ENCODE assay signal across 9 cellular contexts in genomic region chr16:19114359-19115147, GRCh38. TPM values are rescaled to one million over a fixed set of nuclear protein-coding genes. Genes with fewer than 3 reads are reported as not detected.
DNase-seq lines count a peak whose midpoint lies in the region; ATAC-seq and TF ChIP-seq lines count a peak whose summit lies in the region.
"Had no signal": no experiment of that assay in that cellular context is flagged by ENCODE, and none has a peak within 500 bp of the region (broad histone marks: within the 10 kb centered on the region; RNA-seq: fewer than 3 reads in every experiment).

No MANE protein-coding gene starts in this region.

- peaks cover 30% of the 10 kb centered on the region for H3K4me1 Mint-ChIP-seq in activated T-cell treated with anti-CD3 and anti-CD28 coated beads, Interleukin-2, amount 50 U/mL, for 24 hours (ENCODE audit: low read depth)

- CTCF ChIA-PET in PC-3 (lab: Charles Lee): no interaction called here

- intact Hi-C loops in PC-3 (cut with micrococcal nuclease): loop anchor here (10.0 kb wide), 1 partner anchor 50 kb away; the partner anchor contains the start of gene SYT17
- intact Hi-C loops in dorsolateral prefrontal cortex (cut with DNase I): no loop called here
- intact Hi-C loops in lower leg skin (cut with DNase I; ENCODE audit: low total_unique reads): no loop called here

- no peak for TF ChIP-seq POLR2A in lower leg skin (IDR thresholded peaks at IDR 0.05)
- TF ChIP-seq POLR2A in tibial nerve (IDR thresholded peaks at IDR 0.05): peak in 1 of 2 donors; percentile 22

- POLR2A ChIA-PET in PC-3 (lab: Charles Lee; ENCODE audit: unreplicated experiment): interaction anchor here (0.6 to 0.8 kb wide), 2 partner anchors 23 to 29 kb away, joined by 4 to 6 read pairs; no protein-coding TSS in a partner anchor

- no peaks in the 10 kb centered on the region for H3K9me3 Mint-ChIP-seq in activated T-cell treated with anti-CD3 and anti-CD28 coated beads, Interleukin-2, amount 50 U/mL, for 24 hours

- H4K20me1 ChIP-seq in PC-3 (ENCODE audit: low read length): peaks cover 19% of the 10 kb centered on the region; the same call in 1 of the 2 replicates

- H3K4me2 ChIP-seq in PC-3 (ENCODE audit: low read length): peak overlapping the region; percentile 92

- ATAC-seq in PC-3 (peak; percentile 5), HG02588 (IDR thresholded peaks at IDR 0.05; ENCODE audit: unreplicated experiment) (no peak)

- no peaks in the 10 kb centered on the region; the same call in 1 of the 2 replicates for H3K36me3 ChIP-seq in PC-3 (ENCODE audit: low read depth, low read length)
- H3K36me3 ChIP-seq in tibial nerve: peaks cover 0 to 16% (median 0%) of the 10 kb centered on the region in 3 donors

- WGBS in lower leg skin, 2 donors: 4 to 8% methylated on average over 22 to 58 of the region's 80 CpGs
- WGBS in tibial nerve, 2 donors: 4 to 19% methylated on average over 33 to 34 of the region's 80 CpGs

- TF ChIP-seq CTCF in PC-3 (conservative IDR thresholded peaks at IDR 0.05; ENCODE audit: low read depth, low read length) (no peak; the same call in 1 of the 2 replicates), dorsolateral prefrontal cortex (IDR thresholded peaks at IDR 0.05 in 54 of 56, conservative IDR thresholded peaks at IDR 0.05 in 2 of 56; ENCODE audit: low read depth in 1 of 56, partially characterized antibody in 56 of 56) (peak in 11 of 56 donors; percentile 6 to 26 (median 13)), lower leg skin (IDR thresholded peaks at IDR 0.05) (no peak), tibial nerve (IDR thresholded peaks at IDR 0.05) (peak in 2 of 5 experiments; percentile 56 to 64)

- H3K9ac ChIP-seq in PC-3 (ENCODE audit: low read length): peak overlapping the region; percentile 94

- H3K27me3 Mint-ChIP-seq in activated T-cell treated with anti-CD3 and anti-CD28 coated beads, Interleukin-2, amount 50 U/mL, for 24 hours: peaks cover 42% of the 10 kb centered on the region

- no peak overlapping the region for H3K27ac Mint-ChIP-seq in activated T-cell treated with anti-CD3 and anti-CD28 coated beads, Interleukin-2, amount 50 U/mL, for 24 hours
- H3K27ac Mint-ChIP-seq: activated naive CD8-positive, alpha-beta T cell had no signal

- H3F3A ChIP-seq in PC-3 (ENCODE audit: low read length, unreplicated experiment): peaks cover 16% of the 10 kb centered on the region

- H3K27ac ChIP-seq in PC-3 (ENCODE audit: low read length) (peak overlapping the region; percentile 88), dorsolateral prefrontal cortex (peak overlapping the region in 52 of 59 donors; percentile 2 to 89 (median 74)), tibial nerve (peak overlapping the region; percentile 85 to 96 (median 93))

- no peaks in the 10 kb centered on the region for H3K27me3 ChIP-seq in PC-3 (ENCODE audit: low read length)
- peaks cover 0 to 38% (median 15%) of the 10 kb centered on the region in 45 donors for H3K27me3 ChIP-seq in dorsolateral prefrontal cortex
- H3K27me3 ChIP-seq in tibial nerve: no peaks in the 10 kb centered on the region

- H3K9me2 ChIP-seq in PC-3 (replicated peaks; ENCODE audit: low read length): no peaks in the 10 kb centered on the region

- H2AFZ ChIP-seq in PC-3 (ENCODE audit: low read length): no peak overlapping the region

- peak in 1 of 2 donors; percentile 77 for TF ChIP-seq EP300 in tibial nerve (IDR thresholded peaks at IDR 0.05)

- H3K9me3 ChIP-seq in PC-3 (ENCODE audit: low read length) (no peaks in the 10 kb centered on the region), tibial nerve (no peaks in the 10 kb centered on the region)

- no peak for DNase-seq in activated T-cell treated with anti-CD3 and anti-CD28 coated beads, Interleukin-2, amount 50 U/mL, for 24 hours
- DNase-seq in activated T-cell treated with anti-CD3 and anti-CD28 coated beads for 4 hours (no peak), PC-3 (peak; percentile 34), dorsolateral prefrontal cortex (peak in 1 of 10 donors; percentile 30), lower leg skin (ENCODE audit: low spot score in 2 of 2) (peak; percentile 65 to 93), tibial nerve (ENCODE audit: low spot score in 2 of 2) (peak; percentile 47 to 54)
- no peak for DNase-seq in stimulated activated naive CD4-positive, alpha-beta T cell (lab: John Stamatoyannopoulos, UW)

- peaks cover 10% of the 10 kb centered on the region for H3K36me3 Mint-ChIP-seq in activated T-cell treated with anti-CD3 and anti-CD28 coated beads, Interleukin-2, amount 50 U/mL, for 24 hours (ENCODE audit: low read depth)
- H3K36me3 Mint-ChIP-seq: activated naive CD8-positive, alpha-beta T cell had no signal

- no TSS peak for BruUV-seq in PC-3 (replicated peaks; lab: Mats Ljungman, UMichigan)

- H3K4me1 ChIP-seq in PC-3 (ENCODE audit: insufficient read depth, low read length) (peaks cover 58% of the 10 kb centered on the region), tibial nerve (peaks cover 0 to 65% (median 46%) of the 10 kb centered on the region in 4 donors)

- H3K4me3 Mint-ChIP-seq in activated T-cell treated with anti-CD3 and anti-CD28 coated beads, Interleukin-2, amount 50 U/mL, for 24 hours: peak overlapping the region; percentile 69

- peaks cover 53% of the 10 kb centered on the region for H3K79me2 ChIP-seq in PC-3 (ENCODE audit: low read length)

- peak overlapping the region; percentile 76 for H3K4me3 ChIP-seq in PC-3 (ENCODE audit: low read length)
- H3K4me3 ChIP-seq in dorsolateral prefrontal cortex: peak overlapping the region; percentile 25 to 74 (median 62)
- H3K4me3 ChIP-seq in lower leg skin (ENCODE audit: low read depth, poor library complexity, severe bottlenecking): peak overlapping the region; percentile 42
- H3K4me3 ChIP-seq in tibial nerve: peak overlapping the region; percentile 59 to 88 (median 71)

RNA-seq across cellular contexts. Expression of gene ITPRIPL2, which starts 0.8 kb away (rescaled TPM):
- total RNA-seq in PC-3 (2014; rRNA removed): 21.6 and 31.5 TPM in 2 replicates
- 10 to 100 TPM in 59 of 120 experiments, 1 to 10 TPM in 61; 5.1 to 23.9 (median 9.8) TPM for total RNA-seq in dorsolateral prefrontal cortex
- total RNA-seq in lower leg skin: 10 to 100 TPM; 57.3 to 61.0 (median 58.1) TPM
- total RNA-seq in tibial nerve: 10 to 100 TPM; 51.3 to 68.7 (median 59.6) TPM

RNA-seq across cellular contexts. Expression of gene COQ7, which starts 47.1 kb away (rescaled TPM):
- total RNA-seq in PC-3 (2014; rRNA removed) (12.2 and 25.0 TPM in 2 replicates), dorsolateral prefrontal cortex (10 to 100 TPM; 16.8 to 38.7 (median 28.3) TPM), lower leg skin (10 to 100 TPM; 11.4 to 18.3 (median 15.4) TPM), tibial nerve (10 to 100 TPM; 12.7 to 19.8 (median 14.2) TPM)

RNA-seq across cellular contexts. Expression of gene SYT17, which starts 53.5 kb away (rescaled TPM):
- total RNA-seq in PC-3 (2014; rRNA removed) (10.8 and 11.8 TPM in 2 replicates), dorsolateral prefrontal cortex (10 to 100 TPM; 10.7 to 47.8 (median 28.1) TPM), lower leg skin (1 to 10 TPM; 3.7 to 9.0 (median 4.8) TPM), tibial nerve (10 to 100 TPM in 2 of 4 donors, 1 to 10 TPM in 2; 8.1 to 33.9 (median 12.7) TPM)

Comparison
In these comparisons a context has a peak if more than half of its experiments do, and no peak if none do; other contexts are left out.
1. DNase-seq: peak in PC-3 (single experiment), lower leg skin (2 of 2) and tibial nerve (2 of 2); none in activated T-cell treated with anti-CD3 and anti-CD28 coated beads, Interleukin-2, amount 50 U/mL, for 24 hours (single experiment), activated T-cell treated with anti-CD3 and anti-CD28 coated beads for 4 hours (single experiment) and stimulated activated naive CD4-positive, alpha-beta T cell (0 of 6).
2. Peak in every context shown above with its lines, with median percentiles within 50 percentile points of each other: H3K27ac ChIP-seq and H3K4me3 ChIP-seq.